Comparison of ENCODE assay signal across 8 cellular contexts in genomic region chr6:3159805-3160781, GRCh38. TPM values are rescaled to one million over a fixed set of nuclear protein-coding genes. Genes with fewer than 3 reads are reported as not detected.
DNase-seq lines count a peak whose midpoint lies in the region; ATAC-seq and TF ChIP-seq lines count a peak whose summit lies in the region.

No MANE protein-coding gene starts in this region.

- peak overlapping the region; percentile 69 to 93 (median 80) for H3K4me3 Mint-ChIP-seq in CD4-positive, CD25-positive, alpha-beta regulatory T cell

- peak; percentile 62 to 79 (median 69) for DNase-seq in CD4-positive, CD25-positive, alpha-beta regulatory T cell
- DNase-seq in NCI-H226 (peak; percentile 95), activated T-cell treated with anti-CD3 and anti-CD28 coated beads for 24 hours (ENCODE audit: low read depth) (peak; percentile 48), germinal center (ENCODE audit: low spot score) (peak; percentile 25), GM23248 (no peak), WERI-Rb-1 (no peak), OCI-M2 (lab: John Stamatoyannopoulos, UW; ENCODE audit: unreplicated experiment) (no peak)
- peak; percentile 74 for DNase-seq in stimulated activated CD4-positive, alpha-beta T cell treated with anti-CD3 and anti-CD28 coated beads, Interleukin-2, amount 100 ng/mL, for 4 hours (ENCODE audit: low read depth)

- in situ Hi-C loops in GM23248 (cut with MboI): no loop called here

- H3K27me3 Mint-ChIP-seq in CD4-positive, CD25-positive, alpha-beta regulatory T cell: peaks cover 4% of the 10 kb centered on the region

- H3K9me3 Mint-ChIP-seq in CD4-positive, CD25-positive, alpha-beta regulatory T cell: peaks cover 0 to 3% (median 0%) of the 10 kb centered on the region in 7 donors

- WGBS in GM23248 (ENCODE audit: low coverage in 1 of 2, low lambda C conversion rate in 2 of 2, missing lambda C conversion rate in 2 of 2), 2 experiments: 80 to 84% methylated on average over 31 of the region's 31 CpGs

- peak overlapping the region; percentile 76 for H3K27ac ChIP-seq in CD4-positive, CD25-positive, alpha-beta regulatory T cell (ENCODE audit: insufficient read depth, low read length, poor library complexity, severe bottlenecking)
- H3K27ac ChIP-seq in GM23248 (no peak overlapping the region), WERI-Rb-1 (no peak overlapping the region)

- peak overlapping the region; percentile 47 for H3K4me3 ChIP-seq in CD4-positive, CD25-positive, alpha-beta regulatory T cell (ENCODE audit: low read depth, low read length)
- no peak overlapping the region for H3K4me3 ChIP-seq in GM23248
- H3K4me3 ChIP-seq in WERI-Rb-1 (ENCODE audit: low read depth, low read length): no peak overlapping the region

- H2AFZ ChIP-seq in GM23248: no peak overlapping the region

- ATAC-seq in CD4-positive, CD25-positive, alpha-beta regulatory T cell (ENCODE audit: low read depth in 2 of 2): peak; percentile 78 to 81

- H3F3A ChIP-seq in GM23248 (ENCODE audit: insufficient read depth): peaks cover 22% of the 10 kb centered on the region

- no peaks in the 10 kb centered on the region for H3K9me3 ChIP-seq in CD4-positive, CD25-positive, alpha-beta regulatory T cell (ENCODE audit: control insufficient read depth in 2 of 2, low read length in 2 of 2)
- H3K9me3 ChIP-seq in GM23248 (ENCODE audit: low read depth) (no peaks in the 10 kb centered on the region), WERI-Rb-1 (ENCODE audit: severe bottlenecking) (no peaks in the 10 kb centered on the region)

- no peak overlapping the region for H3K4me2 ChIP-seq in GM23248 (ENCODE audit: unreplicated experiment)

- no peaks in the 10 kb centered on the region for H3K36me3 ChIP-seq in CD4-positive, CD25-positive, alpha-beta regulatory T cell (ENCODE audit: control insufficient read depth, insufficient read depth, low read length)
- peaks cover 6% of the 10 kb centered on the region; the same call in 1 of the 2 replicates for H3K36me3 ChIP-seq in GM23248 (ENCODE audit: low read depth)
- peaks cover 8% of the 10 kb centered on the region for H3K36me3 ChIP-seq in WERI-Rb-1

- TF ChIP-seq CTCF in WERI-Rb-1 (IDR thresholded peaks at IDR 0.05; ENCODE audit: low read depth, low read length): no peak

- peaks cover 51% of the 10 kb centered on the region for H3K4me1 ChIP-seq in CD4-positive, CD25-positive, alpha-beta regulatory T cell (ENCODE audit: control insufficient read depth, insufficient read depth, low read length, poor library complexity, severe bottlenecking)
- peaks cover 4% of the 10 kb centered on the region; the same call in 1 of the 2 replicates for H3K4me1 ChIP-seq in GM23248 (ENCODE audit: insufficient read depth)

- peak overlapping the region; percentile 60 to 96 (median 94) for H3K27ac Mint-ChIP-seq in CD4-positive, CD25-positive, alpha-beta regulatory T cell

- peaks cover 5% of the 10 kb centered on the region for H3K36me3 Mint-ChIP-seq in CD4-positive, CD25-positive, alpha-beta regulatory T cell

- no peak overlapping the region for H3K9ac ChIP-seq in GM23248

- H4K20me1 ChIP-seq in GM23248 (ENCODE audit: insufficient read depth): no peaks in the 10 kb centered on the region; the same call in 1 of the 2 replicates

- peaks cover 10 to 62% (median 27%) of the 10 kb centered on the region in 4 donors for H3K4me1 Mint-ChIP-seq in CD4-positive, CD25-positive, alpha-beta regulatory T cell

- no peaks in the 10 kb centered on the region for H3K27me3 ChIP-seq in CD4-positive, CD25-positive, alpha-beta regulatory T cell (ENCODE audit: control insufficient read depth, insufficient read depth, low read length)
- no peaks in the 10 kb centered on the region for H3K27me3 ChIP-seq in GM23248 (replicated peaks; ENCODE audit: insufficient read depth)
- H3K27me3 ChIP-seq in WERI-Rb-1 (ENCODE audit: insufficient read depth, low read depth, severe bottlenecking): no peaks in the 10 kb centered on the region

- no peaks in the 10 kb centered on the region for H3K9me2 ChIP-seq in GM23248 (ENCODE audit: insufficient read depth)

- H3K79me2 ChIP-seq in GM23248 (ENCODE audit: insufficient read depth): peaks cover 19% of the 10 kb centered on the region

RNA-seq across cellular contexts. Expression of gene TUBB2A, which starts 2.7 kb away (rescaled TPM):
- 48.0 TPM for total RNA-seq in CD4-positive, CD25-positive, alpha-beta regulatory T cell
- 1 to 10 TPM; 4.8 to 8.0 (median 6.7) TPM for polyA plus RNA-seq in CD4-positive, CD25-positive, alpha-beta regulatory T cell
- 163 and 190 TPM in 2 replicates for total RNA-seq in GM23248 (2014; rRNA removed; shearing (Covaris generic))
- polyA plus RNA-seq in GM23248 (2016; fragmentation: Nextera tagmentation; extraction: Ambion mirVana): 190 and 195 TPM in 2 replicates

RNA-seq across cellular contexts. Expression of gene BPHL, which starts 41.6 kb away (rescaled TPM):
- total RNA-seq in CD4-positive, CD25-positive, alpha-beta regulatory T cell: 6.8 TPM
- 10 to 100 TPM in 1 of 4 donors, 1 to 10 TPM in 3; 5.8 to 13.9 (median 7.5) TPM for polyA plus RNA-seq in CD4-positive, CD25-positive, alpha-beta regulatory T cell
- total RNA-seq in GM23248 (2014; rRNA removed; shearing (Covaris generic)): 8.0 and 8.5 TPM in 2 replicates
- polyA plus RNA-seq in GM23248 (2016; fragmentation: Nextera tagmentation; extraction: Ambion mirVana): 20.2 and 21.0 TPM in 2 replicates

Comparison
In these comparisons a context has a peak if more than half of its experiments do, and no peak if none do; other contexts are left out.
1. DNase-seq: peak in CD4-positive, CD25-positive, alpha-beta regulatory T cell (3 of 3), NCI-H226 (single experiment), activated T-cell treated with anti-CD3 and anti-CD28 coated beads for 24 hours (single experiment), germinal center (single experiment) and stimulated activated CD4-positive, alpha-beta T cell treated with anti-CD3 and anti-CD28 coated beads, Interleukin-2, amount 100 ng/mL, for 4 hours (single experiment); none in GM23248 (single experiment), WERI-Rb-1 (single experiment) and OCI-M2 (single experiment).